Comparison of ENCODE assay signal across 21 cellular contexts in the genomic region with DNA sequence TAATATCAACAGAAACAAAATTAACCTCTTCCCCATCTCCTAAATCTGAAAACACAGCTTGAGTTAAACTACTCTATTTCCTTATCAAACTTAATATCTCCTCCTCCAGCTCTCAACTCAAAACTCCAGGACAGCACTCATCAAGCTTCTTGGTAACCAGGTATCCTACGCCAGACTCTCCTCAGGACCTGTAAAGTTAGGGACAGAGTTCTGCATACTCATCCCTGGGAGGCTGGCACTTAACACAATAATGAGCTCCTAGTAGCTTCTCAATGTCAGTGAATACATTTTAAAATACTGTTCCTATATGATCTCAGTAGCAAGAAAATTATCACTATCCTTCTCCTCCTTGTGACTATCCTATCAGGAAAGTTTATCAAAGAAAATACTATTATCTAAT.
DNase-seq lines count a peak whose midpoint lies in the region; ATAC-seq and TF ChIP-seq lines count a peak whose summit lies in the region.
"Had no signal": no experiment of that assay in that cellular context is flagged by ENCODE, and none has a peak within 500 bp of the region (broad histone marks: within the 10 kb centered on the region; RNA-seq: fewer than 3 reads in every experiment).

No MANE protein-coding gene starts in this region.

- H3K4me3 ChIP-seq in cardiac muscle cell: no peak overlapping the region
- H3K4me3 ChIP-seq in right atrium auricular region: no peak overlapping the region
- H3K4me3 ChIP-seq: BLaER1 treated with 17β-estradiol and CSF1 and Interleukin-3, amounts not matched to agents 10 nM and 100 nM; GM12878; HAP-1 had no signal

- H3K4me3 Mint-ChIP-seq in WTC11 (no peak overlapping the region), nephron progenitor cell (peak overlapping the region; percentile 69)
- H3K4me3 Mint-ChIP-seq: CD14-positive monocyte; CD4-positive, alpha-beta T cell; CD8-positive, alpha-beta memory T cell; HFFc6 had no signal

- CTCF ChIA-PET in WTC11 (lab: Charles Lee): interaction anchor here (1.0 kb wide), 3 partner anchors 48 to 543 kb away, joined by 3 read pairs; no protein-coding TSS in a partner anchor

- peak overlapping the region; percentile 94 for H3K27ac ChIP-seq in cardiac muscle cell
- no peak overlapping the region for H3K27ac ChIP-seq in right atrium auricular region
- H3K27ac ChIP-seq: 22Rv1; BLaER1 treated with 17β-estradiol and CSF1 and Interleukin-3, amounts not matched to agents 10 nM and 100 nM had no signal

- H3K9me3 ChIP-seq in cardiac muscle cell (ENCODE audit: low read depth) (no peaks in the 10 kb centered on the region), right atrium auricular region (no peaks in the 10 kb centered on the region)
- H3K9me3 ChIP-seq: BE2C; BLaER1 treated with 17β-estradiol and CSF1 and Interleukin-3, amounts not matched to agents 10 nM and 100 nM; HAP-1 had no signal

- H3K36me3 Mint-ChIP-seq in WTC11 (no peaks in the 10 kb centered on the region), nephron progenitor cell (ENCODE audit: low read depth) (no peaks in the 10 kb centered on the region)
- H3K36me3 Mint-ChIP-seq: CD14-positive monocyte; CD8-positive, alpha-beta memory T cell had no signal

- DNase-seq in cardiac muscle cell (ENCODE audit: low read depth in 1 of 2, low spot score in 1 of 2) (no peak), right atrium auricular region (ENCODE audit: low spot score) (no peak), WTC11 (ENCODE audit: low spot score) (no peak), iPS-NIHi7 (ENCODE audit: extremely low spot score) (peak; percentile 20), nephron progenitor cell (no peak), NCI-H2196 (lab: John Stamatoyannopoulos, UW; ENCODE audit: unreplicated experiment) (no peak), RKO (ENCODE audit: low spot score) (no peak)
- DNase-seq: BE2C; CD4-positive, alpha-beta T cell; CD8-positive, alpha-beta memory T cell; DMS 273 treated with DMSO at 0.1 percent for 48 hours; DMS79; EL; GDM1; HFFc6 had no signal

- H3K27me3 Mint-ChIP-seq in WTC11 (ENCODE audit: low read depth) (peaks cover 2% of the 10 kb centered on the region; the same call in 1 of the 2 replicates), nephron progenitor cell (ENCODE audit: low read depth, poor library complexity) (no peaks in the 10 kb centered on the region)
- H3K27me3 Mint-ChIP-seq: CD4-positive, alpha-beta T cell had no signal

- no peak for TF ChIP-seq CTCF in cardiac muscle cell (IDR thresholded peaks at IDR 0.05; ENCODE audit: low read depth, low read length)
- no peak for TF ChIP-seq CTCF in right atrium auricular region (IDR thresholded peaks at IDR 0.05)
- no peak for TF ChIP-seq CTCF in WTC11 (IDR thresholded peaks at IDR 0.05)
- no peak for TF ChIP-seq CTCF in nephron progenitor cell (IDR thresholded peaks at IDR 0.05)

- H3K36me3 ChIP-seq in cardiac muscle cell: no peaks in the 10 kb centered on the region
- no peaks in the 10 kb centered on the region for H3K36me3 ChIP-seq in right atrium auricular region
- H3K36me3 ChIP-seq: BE2C; BLaER1 treated with 17β-estradiol and CSF1 and Interleukin-3, amounts not matched to agents 10 nM and 100 nM; HAP-1 had no signal

- H3K27me3 ChIP-seq in cardiac muscle cell (no peaks in the 10 kb centered on the region), right atrium auricular region (no peaks in the 10 kb centered on the region)
- H3K27me3 ChIP-seq: BE2C; BLaER1 treated with 17β-estradiol and CSF1 and Interleukin-3, amounts not matched to agents 10 nM and 100 nM had no signal

- ATAC-seq in WTC11 (peak; percentile 82), GM19395 (IDR thresholded peaks at IDR 0.05; ENCODE audit: unreplicated experiment) (no peak)
- ATAC-seq: GM12878 had no signal

- no peak overlapping the region for H3K27ac Mint-ChIP-seq in WTC11
- H3K27ac Mint-ChIP-seq in nephron progenitor cell: peak overlapping the region; percentile 79
- H3K27ac Mint-ChIP-seq: CD14-positive monocyte; CD4-positive, alpha-beta T cell; CD8-positive, alpha-beta memory T cell; HFFc6 had no signal

- POLR2A ChIA-PET in WTC11 (lab: Charles Lee): no interaction called here

- H3K4me1 ChIP-seq in cardiac muscle cell (ENCODE audit: low read depth) (peaks cover 82% of the 10 kb centered on the region), right atrium auricular region (peaks cover 0 to 32% of the 10 kb centered on the region in 2 donors)
- H3K4me1 ChIP-seq: HAP-1 had no signal

- H3K9me3 Mint-ChIP-seq in WTC11 (no peaks in the 10 kb centered on the region), nephron progenitor cell (no peaks in the 10 kb centered on the region)
- H3K9me3 Mint-ChIP-seq: CD4-positive, alpha-beta T cell; CD8-positive, alpha-beta memory T cell; HFFc6 had no signal

- H3K4me1 Mint-ChIP-seq in WTC11 (peaks cover 39% of the 10 kb centered on the region), nephron progenitor cell (peaks cover 89% of the 10 kb centered on the region)
- H3K4me1 Mint-ChIP-seq: CD14-positive monocyte; CD8-positive, alpha-beta memory T cell had no signal

TF ChIP-seq in WTC11, 78 proteins besides CTCF, POLR2A, EP300 and RAD21:
- no peak for TF ChIP-seq STAT6 (CRISPR knock-in tag; conservative IDR thresholded peaks at IDR 0.05; ENCODE audit: low read depth)
